13 cellular contexts compared by ENCODE assay signal in genomic region chrX:128464091-128464490, GRCh38.
"Had no signal": no experiment of that assay in that cellular context is flagged by ENCODE, and none has a peak within 500 bp of the region (broad histone marks: within the 10 kb centered on the region; RNA-seq: fewer than 3 reads in every experiment).

No MANE protein-coding gene starts in this region.

- H3K9me3 ChIP-seq: gastroesophageal sphincter, lower lobe of right lung, right atrium auricular region, tibial nerve had no signal

- H3K4me3 ChIP-seq: gastroesophageal sphincter, lower lobe of right lung, right atrium auricular region, smooth muscle cell, tibial nerve had no signal

- H3K27ac ChIP-seq: gastroesophageal sphincter, lower lobe of right lung, parathyroid adenoma, right atrium auricular region, tibial nerve had no signal

- DNase-seq: activated effector memory CD4-positive, alpha-beta T cell treated with Interleukin-2 at 50 U/mL for 16 hours; activated T-cell treated with anti-CD3 and anti-CD28 coated beads, Interleukin-2, amount 50 U/mL, for 24 hours; amygdala; lower lobe of right lung; naive thymus-derived CD4-positive, alpha-beta T cell had no signal

- ATAC-seq: activated naive CD4-positive, alpha-beta T cell treated with anti-CD3 and anti-CD28 coated beads, Interleukin-2, amount 50 U/mL, for 72 hours; gastroesophageal sphincter; lower lobe of right lung; naive thymus-derived CD4-positive, alpha-beta T cell; stimulated activated effector memory CD8-positive, alpha-beta T cell treated with anti-CD3 and anti-CD28 coated beads, Interleukin-12 subunit alpha, Interleukin-12 subunit beta, amount 100 ng/mL, for 72 hours had no signal

- FAIRE-seq: TTC549 had no signal

- H3K27me3 ChIP-seq: gastroesophageal sphincter, right atrium auricular region, tibial nerve had no signal

- H3K36me3 ChIP-seq: gastroesophageal sphincter, lower lobe of right lung, right atrium auricular region, tibial nerve had no signal

- H3K4me1 ChIP-seq: gastroesophageal sphincter, lower lobe of right lung, parathyroid adenoma, right atrium auricular region, tibial nerve had no signal
